Comparison of ENCODE assay signal across 20 cellular contexts in the genomic region with DNA sequence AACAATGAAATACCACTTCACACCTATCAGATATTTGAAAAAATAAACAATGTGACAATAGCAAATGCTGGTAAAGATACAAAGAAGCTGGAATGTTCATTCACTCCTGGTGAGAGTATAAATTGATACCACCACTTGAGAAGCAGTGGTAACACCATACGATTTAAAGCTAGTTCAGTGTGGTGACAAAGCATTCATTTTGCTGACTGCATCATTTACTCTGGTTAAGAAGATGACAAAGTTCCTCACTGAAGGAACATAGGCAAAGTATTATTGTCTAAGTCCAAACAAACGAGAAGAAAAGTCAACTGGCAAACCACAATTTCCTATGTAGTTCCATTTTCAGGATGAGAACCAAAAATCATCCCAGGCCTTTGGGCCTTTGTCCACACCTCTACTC.
DNase-seq lines count a peak whose midpoint lies in the region; ATAC-seq, FAIRE-seq and TF ChIP-seq lines count a peak whose summit lies in the region.
"Had no signal": no experiment of that assay in that cellular context is flagged by ENCODE, and none has a peak within 500 bp of the region (broad histone marks: within the 10 kb centered on the region; RNA-seq: fewer than 3 reads in every experiment).

No MANE protein-coding gene starts in this region.

- H3K4me2 ChIP-seq in A549: no peak overlapping the region
- H3K4me2 ChIP-seq in GM23338: no peak overlapping the region
- H3K4me2 ChIP-seq in astrocyte (ENCODE audit: low read length): no peak overlapping the region
- H3K4me2 ChIP-seq in H1 (ENCODE audit: insufficient read depth in 1 of 2, low read depth in 2 of 2, low read length in 2 of 2): no peak overlapping the region
- H3K4me2 ChIP-seq: KMS-11 had no signal

- H4K91ac ChIP-seq in H1 (replicated peaks; ENCODE audit: insufficient read length, low read length): no peak overlapping the region

- H2AK5ac ChIP-seq in H1 (ENCODE audit: low read depth, low read length): no peak overlapping the region

- no peak overlapping the region for H2BK15ac ChIP-seq in H1 (ENCODE audit: low read length)

- no peak overlapping the region for H3K9ac ChIP-seq in astrocyte (ENCODE audit: low read length)
- H3K9ac ChIP-seq in H1 (replicated peaks in 1 of 4; ENCODE audit: extremely low read depth in 1 of 4, low read depth in 3 of 4, low read length in 3 of 4): no peak overlapping the region
- H3K9ac ChIP-seq: GM23248, KMS-11 had no signal

- no peak overlapping the region for H3K4ac ChIP-seq in H1 (replicated peaks; ENCODE audit: insufficient read length, low read depth, low read length)

- POLR2A ChIA-PET in A549 (lab: Yijun Ruan, JAX) (no interaction called here), H1 (lab: Charles Lee; ENCODE audit: partially characterized antibody) (interaction anchor here (0.9 to 2.6 kb wide), 2 partner anchors 11 kb away, joined by 3 to 11 read pairs; no protein-coding TSS in a partner anchor)

- H3K27me3 ChIP-seq in GM23338 (ENCODE audit: insufficient read depth) (no peaks in the 10 kb centered on the region), astrocyte (ENCODE audit: insufficient read depth, low read length) (no peaks in the 10 kb centered on the region), H1 (replicated peaks in 1 of 4; ENCODE audit: control insufficient read depth in 3 of 4, extremely low read depth in 1 of 4, insufficient read depth in 3 of 4, low read length in 3 of 4) (no peaks in the 10 kb centered on the region), prostate gland (replicated peaks; ENCODE audit: insufficient read depth) (no peaks in the 10 kb centered on the region)
- H3K27me3 ChIP-seq: BE2C had no signal

- no peak overlapping the region for H2AFZ ChIP-seq in GM23338
- no peak overlapping the region for H2AFZ ChIP-seq in astrocyte (ENCODE audit: low read depth, low read length)
- H2AFZ ChIP-seq in H1 (ENCODE audit: low read length): no peak overlapping the region
- H2AFZ ChIP-seq: GM23248 had no signal

- H2BK5ac ChIP-seq in H1 (ENCODE audit: low read depth, low read length): no peak overlapping the region

- H3K36me3 ChIP-seq in GM23338 (ENCODE audit: insufficient read depth) (no peaks in the 10 kb centered on the region), astrocyte (ENCODE audit: insufficient read depth, low read length) (no peaks in the 10 kb centered on the region), H1 (ENCODE audit: control insufficient read depth in 2 of 4, insufficient read depth in 4 of 4, low read length in 3 of 4) (no peaks in the 10 kb centered on the region), prostate gland (no peaks in the 10 kb centered on the region)
- H3K36me3 ChIP-seq: BE2C had no signal

- 33% methylated on average over 2 of the region's 2 CpGs for WGBS in A549 (ENCODE audit: missing lambda C conversion rate)
- 87% methylated on average over 2 of the region's 2 CpGs; no CpG with 5 or more reads in 1 of the 2 experiments for WGBS in H1 (ENCODE audit: extremely low coverage in 1 of 2, insufficient coverage in 1 of 2, insufficient read length in 1 of 2, insufficient replicate concordance in 2 of 2, low coverage in 1 of 2, low lambda C conversion rate in 2 of 2, missing lambda C conversion rate in 1 of 2), 2 experiments
- WGBS in prostate gland: 81% methylated on average over 2 of the region's 2 CpGs

- no peak for TF ChIP-seq RAD21 in A549 (conservative IDR thresholded peaks at IDR 0.05 in 1 of 2, IDR thresholded peaks at IDR 0.05 in 1 of 2)
- no peak for TF ChIP-seq RAD21 in H1 (IDR thresholded peaks at IDR 0.05 in 1 of 2, conservative IDR thresholded peaks at IDR 0.05 in 1 of 2; ENCODE audit: low read depth in 2 of 2, low read length in 2 of 2)

- H3K23me2 ChIP-seq in H1 (ENCODE audit: low read depth, low read length): no peaks in the 10 kb centered on the region

- no peak for FAIRE-seq in A549 (lab: Jason Lieb, UNC)
- FAIRE-seq in astrocyte (lab: Jason Lieb, UNC): peak; percentile 73
- FAIRE-seq in H1 (lab: Jason Lieb, UNC): no peak
- FAIRE-seq: G401.6, GM12891, HTR-8/SVneo had no signal

- H3K4me3 ChIP-seq in A549 (no peak overlapping the region), GM23338 (no peak overlapping the region), astrocyte (ENCODE audit: insufficient read depth, low read depth, low read length) (no peak overlapping the region), H1 (ENCODE audit: extremely low read depth in 1 of 4, insufficient read depth in 2 of 4, low read depth in 3 of 4, low read length in 4 of 4) (no peak overlapping the region), prostate gland (no peak overlapping the region)
- H3K4me3 ChIP-seq: GM23248 had no signal

- intact Hi-C loops in prostate gland (cut with DNase I): no loop called here

- H3K79me2 ChIP-seq in GM23338 (replicated peaks; ENCODE audit: insufficient read depth) (peaks cover 98% of the 10 kb centered on the region), astrocyte (ENCODE audit: insufficient read depth, low read length) (no peaks in the 10 kb centered on the region), H1 (ENCODE audit: control insufficient read depth in 1 of 2, insufficient read depth in 2 of 2, low read length in 2 of 2) (peaks cover 0 to 84% of the 10 kb centered on the region in 2 experiments; a peak in 2 of 4 replicates)

- no peak overlapping the region for H3K56ac ChIP-seq in H1 (replicated peaks; ENCODE audit: insufficient read length, low read depth, low read length)

- no peak for TF ChIP-seq POLR2A in A549 (IDR thresholded peaks at IDR 0.05; ENCODE audit: low read length)
- TF ChIP-seq POLR2A in H1 (IDR thresholded peaks at IDR 0.05; ENCODE audit: control extremely low read depth in 1 of 2, low read depth in 2 of 2, low read length in 2 of 2): no peak
- TF ChIP-seq POLR2A in prostate gland (IDR thresholded peaks at IDR 0.05): no peak

- no peak overlapping the region for H2BK120ac ChIP-seq in H1 (replicated peaks; ENCODE audit: low read depth, low read length)

- H3K23ac ChIP-seq in H1 (ENCODE audit: insufficient read length): no peak overlapping the region

- no peak overlapping the region for H4K5ac ChIP-seq in H1 (ENCODE audit: insufficient read length, low read depth, low read length)

- H3K14ac ChIP-seq in H1 (ENCODE audit: insufficient read length): no peak overlapping the region

- H3F3A ChIP-seq in GM23338 (replicated peaks; ENCODE audit: low read depth): no peaks in the 10 kb centered on the region

- no peaks in the 10 kb centered on the region for H3K79me1 ChIP-seq in H1 (ENCODE audit: low read depth, low read length)

- H2BK20ac ChIP-seq in H1 (ENCODE audit: low read length): no peak overlapping the region

- H4K8ac ChIP-seq in H1 (ENCODE audit: extremely low read depth, insufficient read depth, low read length): no peak overlapping the region

- TF ChIP-seq CTCF in A549 (IDR thresholded peaks at IDR 0.05) (no peak), GM23338 (conservative IDR thresholded peaks at IDR 0.05; ENCODE audit: low read depth in 2 of 2) (no peak), astrocyte (IDR thresholded peaks at IDR 0.05; ENCODE audit: insufficient read depth, low read depth, low read length) (no peak), H1 (IDR thresholded peaks at IDR 0.05; ENCODE audit: control extremely low read depth in 1 of 3, insufficient read depth in 1 of 3, low read depth in 1 of 3, low read length in 3 of 3) (no peak), prostate gland (IDR thresholded peaks at IDR 0.05) (no peak)

- H3K27me3 Mint-ChIP-seq in GM23338 (ENCODE audit: insufficient read depth, low read depth, poor library complexity) (peaks cover 6% of the 10 kb centered on the region), astrocyte (ENCODE audit: low read depth, unreplicated experiment) (no peaks in the 10 kb centered on the region)

- no peaks in the 10 kb centered on the region for H3K9me2 ChIP-seq in GM23338 (ENCODE audit: insufficient read depth)

- H3K4me1 ChIP-seq in A549: no peaks in the 10 kb centered on the region
- peaks cover 30% of the 10 kb centered on the region for H3K4me1 ChIP-seq in GM23338 (ENCODE audit: insufficient read depth)
- no peaks in the 10 kb centered on the region for H3K4me1 ChIP-seq in astrocyte (ENCODE audit: insufficient read depth, low read length)
- peaks cover 0 to 7% (median 0%) of the 10 kb centered on the region in 4 experiments; a peak in 3 of 7 replicates for H3K4me1 ChIP-seq in H1 (replicated peaks in 1 of 4; ENCODE audit: control insufficient read depth in 3 of 4, insufficient read depth in 4 of 4, low read length in 3 of 4)
- no peaks in the 10 kb centered on the region for H3K4me1 ChIP-seq in prostate gland (replicated peaks)

- H3K4me3 Mint-ChIP-seq in GM23338: no peak overlapping the region
- H3K4me3 Mint-ChIP-seq in astrocyte (ENCODE audit: unreplicated experiment): no peak overlapping the region
- H3K4me3 Mint-ChIP-seq: CD4-positive, CD25-positive, alpha-beta regulatory T cell; CD8-positive, alpha-beta memory T cell had no signal

- no peaks in the 10 kb centered on the region for H3K9me3 Mint-ChIP-seq in GM23338
- no peaks in the 10 kb centered on the region for H3K9me3 Mint-ChIP-seq in astrocyte (ENCODE audit: unreplicated experiment)
- H3K9me3 Mint-ChIP-seq: CD4-positive, CD25-positive, alpha-beta regulatory T cell; CD8-positive, alpha-beta memory T cell had no signal

- DNase-seq in A549 (ENCODE audit: low read depth in 1 of 2, low spot score in 1 of 2): no peak
- DNase-seq in GM23338 (ENCODE audit: low spot score): no peak
- DNase-seq in astrocyte (ENCODE audit: low read depth): no peak
- DNase-seq in H1 (ENCODE audit: low read depth in 1 of 2, low spot score in 2 of 2): no peak
- no peak for DNase-seq in midbrain (lab: John Stamatoyannopoulos, UW)
- no peak for DNase-seq in prostate gland (ENCODE audit: low spot score)
- DNase-seq: ACHN; BE2C; C1 segment of cervical spinal cord; CD4-positive, CD25-positive, alpha-beta regulatory T cell; CD8-positive, alpha-beta memory T cell; COR-L47; DMS 273 treated with DMSO at 0.1 percent for 48 hours; GM23248; H7 had no signal

- CTCF ChIA-PET in A549 (lab: Yijun Ruan, JAX) (no interaction called here), H1 (lab: Charles Lee; ENCODE audit: partially characterized antibody) (interaction anchor here (1.2 kb wide), 1 partner anchor 12 kb away, joined by 3 read pairs; no protein-coding TSS in a partner anchor)

- H3K36me3 Mint-ChIP-seq in GM23338 (ENCODE audit: low read depth) (peaks cover 24% of the 10 kb centered on the region), astrocyte (ENCODE audit: low read depth, unreplicated experiment) (no peaks in the 10 kb centered on the region)
- H3K36me3 Mint-ChIP-seq: CD4-positive, CD25-positive, alpha-beta regulatory T cell; CD8-positive, alpha-beta memory T cell had no signal

- no peak overlapping the region for H3K18ac ChIP-seq in H1 (ENCODE audit: extremely low read depth, low read length)

- H4K20me1 ChIP-seq in GM23338 (replicated peaks; ENCODE audit: insufficient read depth): no peaks in the 10 kb centered on the region
- no peaks in the 10 kb centered on the region for H4K20me1 ChIP-seq in astrocyte (ENCODE audit: insufficient read depth, low read length)
- no peaks in the 10 kb centered on the region for H4K20me1 ChIP-seq in H1 (replicated peaks in 1 of 2; ENCODE audit: control insufficient read depth in 1 of 2, insufficient read depth in 2 of 2, low read length in 2 of 2)

- no peak overlapping the region for H3K27ac ChIP-seq in A549
- no peak overlapping the region for H3K27ac ChIP-seq in GM23338 (ENCODE audit: low read depth)
- H3K27ac ChIP-seq in astrocyte (ENCODE audit: low read depth, low read length): no peak overlapping the region
- no peak overlapping the region for H3K27ac ChIP-seq in H1 (ENCODE audit: low read depth, low read length)
- H3K27ac ChIP-seq in prostate gland: no peak overlapping the region
- H3K27ac ChIP-seq: GM23248, KMS-11 had no signal

- no peak for ATAC-seq in A549
- ATAC-seq in GM23338: no peak
- no peak for ATAC-seq in HG02642 (IDR thresholded peaks at IDR 0.05; ENCODE audit: poor library complexity, unreplicated experiment)

- H3K4me1 Mint-ChIP-seq in GM23338 (peaks cover 36% of the 10 kb centered on the region), astrocyte (ENCODE audit: low read depth, unreplicated experiment) (no peaks in the 10 kb centered on the region)
- H3K4me1 Mint-ChIP-seq: CD4-positive, CD25-positive, alpha-beta regulatory T cell; CD8-positive, alpha-beta memory T cell had no signal

- TF ChIP-seq EP300 in A549 (IDR thresholded peaks at IDR 0.05): no peak
- no peak for TF ChIP-seq EP300 in H1 (IDR thresholded peaks at IDR 0.05; ENCODE audit: borderline replicate concordance in 1 of 2, low read depth in 2 of 2, low read length in 2 of 2)

- no peak overlapping the region for H2BK12ac ChIP-seq in H1 (ENCODE audit: low read depth, low read length)

- H3K9me3 ChIP-seq in A549 (no peaks in the 10 kb centered on the region), astrocyte (ENCODE audit: insufficient read depth, low read depth, low read length) (no peaks in the 10 kb centered on the region), H1 (ENCODE audit: insufficient read depth in 2 of 2, low read depth in 1 of 2, low read length in 1 of 2) (no peaks in the 10 kb centered on the region), prostate gland (no peaks in the 10 kb centered on the region)
- H3K9me3 ChIP-seq: BE2C had no signal

- peak overlapping the region; percentile 31; the same call in 1 of the 2 replicates for H3K27ac Mint-ChIP-seq in GM23338
- H3K27ac Mint-ChIP-seq in astrocyte (ENCODE audit: unreplicated experiment): no peak overlapping the region
- H3K27ac Mint-ChIP-seq: CD4-positive, CD25-positive, alpha-beta regulatory T cell had no signal

Comparison
In these comparisons a context has a peak if more than half of its experiments do, and no peak if none do; other contexts are left out.
1. Of the 18 proteins assayed by ChIP-seq in both H1 and A549: peak only in H1: none; only in A549: none; in both: MAFK; in neither: 17.